8 cellular contexts compared by ENCODE assay signal in the genomic region with DNA sequence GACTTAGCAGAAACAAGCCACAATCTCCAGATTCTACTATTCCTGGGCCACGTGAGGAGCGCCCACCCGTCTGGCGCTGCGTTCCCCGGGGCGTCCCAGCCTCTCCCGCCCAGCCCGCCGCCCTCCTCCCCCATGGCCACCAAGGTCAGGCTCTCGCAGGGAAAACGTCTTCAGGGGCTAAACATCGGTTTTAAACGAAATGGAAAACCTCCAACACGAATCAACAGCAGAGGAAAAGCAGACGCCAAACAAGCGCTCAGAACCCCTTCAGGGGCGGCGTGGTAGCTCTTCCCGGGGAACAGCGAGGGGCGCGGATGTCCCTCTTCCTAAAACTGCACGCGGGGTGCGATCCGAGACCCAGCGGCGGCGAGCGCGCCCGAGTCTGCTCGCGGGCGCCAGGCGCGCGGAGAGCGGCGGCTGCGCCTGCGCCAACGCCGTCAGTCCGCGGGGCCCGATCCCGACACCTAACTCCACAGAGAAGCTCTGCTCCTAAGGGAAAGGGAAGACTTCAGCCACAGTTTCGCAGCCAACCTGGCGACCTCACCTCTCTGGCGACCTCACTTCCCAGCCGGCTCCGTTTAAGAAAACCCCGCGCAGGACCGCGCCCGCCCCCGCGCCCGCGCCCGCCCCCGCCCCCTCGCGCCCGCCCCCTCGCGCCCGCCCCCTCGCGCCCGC. TPM values are rescaled to one million over a fixed set of nuclear protein-coding genes. Genes with fewer than 3 reads are reported as not detected.
A peak's percentile ranks its signal among the peaks of the same experiment; 100 is the strongest.
DNase-seq lines count a peak whose midpoint lies in the region; ATAC-seq and TF ChIP-seq lines count a peak whose summit lies in the region.

No MANE protein-coding gene starts in this region.

- H3K36me3 Mint-ChIP-seq in activated naive CD4-positive, alpha-beta T cell treated with anti-CD3 and anti-CD28 coated beads, Interleukin-2, amount 10 ng/mL, durations not matched to agents 7 days and 5 days: peaks cover 14% of the 10 kb centered on the region

- peak overlapping the region; percentile 91 for H3K27ac Mint-ChIP-seq in activated naive CD4-positive, alpha-beta T cell treated with anti-CD3 and anti-CD28 coated beads, Interleukin-2, amount 10 ng/mL, durations not matched to agents 7 days and 5 days

- TF ChIP-seq CTCF in neutrophil (IDR thresholded peaks at IDR 0.05) (no peak), tibial artery (IDR thresholded peaks at IDR 0.05) (peak in 1 of 2 experiments; percentile 10)

- peak; percentile 58 for ATAC-seq in GM21723 (IDR thresholded peaks at IDR 0.05; ENCODE audit: unreplicated experiment)

- no peaks in the 10 kb centered on the region for H3K9me3 Mint-ChIP-seq in activated naive CD4-positive, alpha-beta T cell treated with anti-CD3 and anti-CD28 coated beads, Interleukin-2, amount 10 ng/mL, durations not matched to agents 7 days and 5 days

- intact Hi-C loops in tibial artery (cut with DNase I; ENCODE audit: low total_unique reads): no loop called here

- peaks cover 39% of the 10 kb centered on the region for H3K4me1 Mint-ChIP-seq in activated naive CD4-positive, alpha-beta T cell treated with anti-CD3 and anti-CD28 coated beads, Interleukin-2, amount 10 ng/mL, durations not matched to agents 7 days and 5 days

- H3K4me3 Mint-ChIP-seq in activated naive CD4-positive, alpha-beta T cell treated with anti-CD3 and anti-CD28 coated beads, Interleukin-2, amount 10 ng/mL, durations not matched to agents 7 days and 5 days: peak overlapping the region; percentile 84

- peak overlapping the region; percentile 78 for H3K4me3 ChIP-seq in Jurkat, Clone E6-1 (ENCODE audit: low read length)
- H3K4me3 ChIP-seq in neutrophil (ENCODE audit: low read depth in 1 of 2, low read length in 1 of 2) (peak overlapping the region; percentile 93 to 96), tibial artery (peak overlapping the region; percentile 92 to 96)

- H3K9me3 ChIP-seq in neutrophil: no peaks in the 10 kb centered on the region
- H3K9me3 ChIP-seq in tibial artery: no peaks in the 10 kb centered on the region

- no peaks in the 10 kb centered on the region for H3K27me3 ChIP-seq in neutrophil
- no peaks in the 10 kb centered on the region for H3K27me3 ChIP-seq in tibial artery

- no peaks in the 10 kb centered on the region for H3K27me3 Mint-ChIP-seq in activated naive CD4-positive, alpha-beta T cell treated with anti-CD3 and anti-CD28 coated beads, Interleukin-2, amount 10 ng/mL, durations not matched to agents 7 days and 5 days

- H3K4me1 ChIP-seq in neutrophil (ENCODE audit: control insufficient read depth in 1 of 2, insufficient read depth in 1 of 2, low read depth in 1 of 2, low read length in 1 of 2) (peaks cover 18 to 20% of the 10 kb centered on the region in 2 experiments), tibial artery (peaks cover 0 to 20% (median 13%) of the 10 kb centered on the region in 4 donors)

- H3K27ac ChIP-seq in neutrophil: peak overlapping the region; percentile 86
- H3K27ac ChIP-seq in tibial artery: peak overlapping the region; percentile 88 to 90

- CTCF ChIA-PET in activated naive CD4-positive, alpha-beta T cell treated with anti-CD3 and anti-CD28 coated beads, Interleukin-2, amount 10 ng/mL, durations not matched to agents 7 days and 5 days (lab: Charles Lee): interaction anchor here (0.6 to 6.6 kb wide), 15 partner anchors 9 to 635 kb away, joined by 3 to 59 read pairs (median 6); a partner anchor contains a TSS

- DNase-seq in EH (ENCODE audit: low read depth) (peak; percentile 67), RPMI8226 (peak; percentile 80), globus pallidus (ENCODE audit: low spot score) (peak; percentile 66), tibial artery (peak; percentile 34 to 78)
- DNase-seq in Jurkat, Clone E6-1 (ENCODE audit: low read depth, low spot score): peak; percentile 60
- DNase-seq in activated naive CD4-positive, alpha-beta T cell treated with anti-CD3 and anti-CD28 coated beads, Interleukin-2, amount 10 ng/mL, durations not matched to agents 7 days and 5 days: peak; percentile 75

- H3K36me3 ChIP-seq in neutrophil: peaks cover 12% of the 10 kb centered on the region
- H3K36me3 ChIP-seq in tibial artery: peaks cover 8 to 14% (median 13%) of the 10 kb centered on the region in 3 donors

RNA-seq across cellular contexts. Expression of a gene that starts 0.5 kb away (rescaled TPM):
- 47.8 TPM for polyA plus RNA-seq in Jurkat, Clone E6-1 (2012; ENCODE audit: insufficient read depth, insufficient read length)

RNA-seq across cellular contexts. Expression of a gene that starts 27.5 kb away (rescaled TPM):
- polyA plus RNA-seq in Jurkat, Clone E6-1 (2012; ENCODE audit: insufficient read depth, insufficient read length): not detected

Comparison
In these comparisons a context has a peak if more than half of its experiments do, and no peak if none do; other contexts are left out.
1. Peak in every context shown above with its lines: DNase-seq, ATAC-seq, H3K4me3 ChIP-seq and H3K27ac ChIP-seq.